ENCODE assay signal across 27 cellular contexts in genomic region chr3:118097226-118097625, GRCh38.
"Had no signal": no experiment of that assay in that cellular context is flagged by ENCODE, and none has a peak within 500 bp of the region (broad histone marks: within the 10 kb centered on the region; RNA-seq: fewer than 3 reads in every experiment).

No MANE protein-coding gene starts in this region.

- H3K4me3 Mint-ChIP-seq: activated CD4-positive, alpha-beta memory T cell treated with anti-CD3 and anti-CD28 coated beads, Interleukin-2, amount 10 ng/mL, durations not matched to agents 7 days and 5 days; activated CD4-positive, alpha-beta T cell treated with anti-CD3 and anti-CD28 coated beads for 36 hours; activated CD4-positive, alpha-beta T cell treated with anti-CD3 and anti-CD28 coated beads, Interleukin-2, amount 10 ng/mL, durations not matched to agents 7 days and 5 days; activated naive CD4-positive, alpha-beta T cell treated with anti-CD3 and anti-CD28 coated beads, Interleukin-2, amount 10 ng/mL, durations not matched to agents 7 days and 5 days; activated naive CD8-positive, alpha-beta T cell treated with anti-CD3 and anti-CD28 coated beads, Interleukin-2, amount 10 ng/mL, durations not matched to agents 7 days and 5 days; activated T-cell treated with anti-CD3 and anti-CD28 coated beads, Interleukin-2, amount 50 U/mL, for 24 hours; activated T-cell treated with anti-CD3 and anti-CD28 coated beads, Interleukin-2, amount 50 U/mL, for 72 hours; effector memory CD8-positive, alpha-beta T cell had no signal

- ATAC-seq: activated CD4-positive, alpha-beta T cell treated with anti-CD3 and anti-CD28 coated beads for 36 hours; activated naive CD4-positive, alpha-beta T cell treated with anti-CD3 and anti-CD28 coated beads, Interleukin-2, amount 50 U/mL, for 72 hours; activated T-cell treated with anti-CD3 and anti-CD28 coated beads, Interleukin-2, amount 50 U/mL, for 72 hours; effector memory CD8-positive, alpha-beta T cell; esophagus mucosa had no signal

- H3K27ac Mint-ChIP-seq: activated CD4-positive, alpha-beta memory T cell treated with anti-CD3 and anti-CD28 coated beads, Interleukin-2, amount 10 ng/mL, durations not matched to agents 7 days and 5 days; activated CD4-positive, alpha-beta T cell treated with anti-CD3 and anti-CD28 coated beads for 36 hours; activated CD4-positive, alpha-beta T cell treated with anti-CD3 and anti-CD28 coated beads, Interleukin-2, amount 10 ng/mL, durations not matched to agents 7 days and 5 days; activated naive CD4-positive, alpha-beta T cell treated with anti-CD3 and anti-CD28 coated beads, Interleukin-2, amount 10 ng/mL, durations not matched to agents 7 days and 5 days; activated naive CD4-positive, alpha-beta T cell treated with anti-CD3 and anti-CD28 coated beads, Interleukin-2, amount 50 U/mL, for 72 hours; activated naive CD8-positive, alpha-beta T cell treated with anti-CD3 and anti-CD28 coated beads, Interleukin-2, amount 10 ng/mL, durations not matched to agents 7 days and 5 days; activated T-cell treated with anti-CD3 and anti-CD28 coated beads, Interleukin-2, amount 50 U/mL, for 24 hours; activated T-cell treated with anti-CD3 and anti-CD28 coated beads, Interleukin-2, amount 50 U/mL, for 72 hours; effector memory CD8-positive, alpha-beta T cell had no signal

- H3K36me3 Mint-ChIP-seq: activated naive CD4-positive, alpha-beta T cell treated with anti-CD3 and anti-CD28 coated beads, Interleukin-2, amount 10 ng/mL, durations not matched to agents 7 days and 5 days; activated naive CD8-positive, alpha-beta T cell treated with anti-CD3 and anti-CD28 coated beads, Interleukin-2, amount 10 ng/mL, durations not matched to agents 7 days and 5 days had no signal

- H3K27me3 Mint-ChIP-seq: activated CD4-positive, alpha-beta memory T cell treated with anti-CD3 and anti-CD28 coated beads, Interleukin-2, amount 10 ng/mL, durations not matched to agents 7 days and 5 days; activated CD4-positive, alpha-beta T cell treated with anti-CD3 and anti-CD28 coated beads for 36 hours; activated CD4-positive, alpha-beta T cell treated with anti-CD3 and anti-CD28 coated beads, Interleukin-2, amount 10 ng/mL, durations not matched to agents 7 days and 5 days; activated naive CD4-positive, alpha-beta T cell treated with anti-CD3 and anti-CD28 coated beads, Interleukin-2, amount 10 ng/mL, durations not matched to agents 7 days and 5 days; activated naive CD8-positive, alpha-beta T cell treated with anti-CD3 and anti-CD28 coated beads, Interleukin-2, amount 10 ng/mL, durations not matched to agents 7 days and 5 days; activated T-cell treated with anti-CD3 and anti-CD28 coated beads, Interleukin-2, amount 50 U/mL, for 24 hours; effector memory CD8-positive, alpha-beta T cell had no signal

- H3K27me3 ChIP-seq: brain microvascular endothelial cell had no signal

- H3K36me3 ChIP-seq: brain microvascular endothelial cell had no signal

- DNase-seq: activated CD4-positive, alpha-beta memory T cell treated with anti-CD3 and anti-CD28 coated beads, Interleukin-2, amount 10 ng/mL, durations not matched to agents 7 days and 5 days; activated CD4-positive, alpha-beta T cell treated with anti-CD3 and anti-CD28 coated beads for 36 hours; activated CD4-positive, alpha-beta T cell treated with anti-CD3 and anti-CD28 coated beads, Interleukin-2, amount 10 ng/mL, durations not matched to agents 7 days and 5 days; activated CD4-positive, alpha-beta T cell treated with anti-CD3 and anti-CD28 coated beads, Interleukin-2, amount 50 U/mL, for 4 hours; activated CD4-positive, CD25-positive, alpha-beta regulatory T cell; activated CD4-positive, CD25-positive, alpha-beta regulatory T cell treated with anti-CD3 and anti-CD28 coated beads, Interleukin-2, amount 50 U/mL, for 72 hours; activated CD8-positive, alpha-beta memory T cell treated with anti-CD3 and anti-CD28 coated beads, Interleukin-2, amount 50 U/mL, for 48 hours; activated gamma-delta T cell; activated naive CD4-positive, alpha-beta T cell; activated naive CD4-positive, alpha-beta T cell treated with anti-CD3 and anti-CD28 coated beads, Interleukin-2, amount 10 ng/mL, durations not matched to agents 7 days and 5 days; activated naive CD8-positive, alpha-beta T cell treated with anti-CD3 and anti-CD28 coated beads, Interleukin-2, amount 10 ng/mL, durations not matched to agents 7 days and 5 days; activated T-cell treated with anti-CD3 and anti-CD28 coated beads for 4 hours; activated T-cell treated with anti-CD3 and anti-CD28 coated beads, Interleukin-2, amount 50 U/mL, for 24 hours; activated T-cell treated with anti-CD3 and anti-CD28 coated beads, Interleukin-2, amount 50 U/mL, for 72 hours; amniotic stem cell; anterior cingulate cortex; brain microvascular endothelial cell; caudate nucleus; cortex of kidney; dermis blood vessel endothelial cell; effector CD4-positive, alpha-beta T cell; effector memory CD8-positive, alpha-beta T cell; foreskin fibroblast; head of caudate nucleus; T-helper 2 cell had no signal

- H3K27ac ChIP-seq: brain microvascular endothelial cell had no signal

- H3K4me1 Mint-ChIP-seq: activated CD4-positive, alpha-beta memory T cell treated with anti-CD3 and anti-CD28 coated beads, Interleukin-2, amount 10 ng/mL, durations not matched to agents 7 days and 5 days; activated CD4-positive, alpha-beta T cell treated with anti-CD3 and anti-CD28 coated beads for 36 hours; activated CD4-positive, alpha-beta T cell treated with anti-CD3 and anti-CD28 coated beads, Interleukin-2, amount 10 ng/mL, durations not matched to agents 7 days and 5 days; activated naive CD4-positive, alpha-beta T cell treated with anti-CD3 and anti-CD28 coated beads, Interleukin-2, amount 10 ng/mL, durations not matched to agents 7 days and 5 days; activated naive CD8-positive, alpha-beta T cell treated with anti-CD3 and anti-CD28 coated beads, Interleukin-2, amount 10 ng/mL, durations not matched to agents 7 days and 5 days had no signal
